In genomic region chr6:2658788-2659187, GRCh38 we compare ENCODE assay signal across 9 cellular contexts.
A peak's percentile ranks its signal among the peaks of the same experiment; 100 is the strongest.
DNase-seq lines count a peak whose midpoint lies in the region; ATAC-seq and TF ChIP-seq lines count a peak whose summit lies in the region.
"Had no signal": no experiment of that assay in that cellular context is flagged by ENCODE, and none has a peak within 500 bp of the region (broad histone marks: within the 10 kb centered on the region; RNA-seq: fewer than 3 reads in every experiment).

No MANE protein-coding gene starts in this region.

- H3K79me1 ChIP-seq in mesenchymal stem cell (replicated peaks; ENCODE audit: low read length, poor library complexity, severe bottlenecking) = no peaks in the 10 kb centered on the region

- peak; percentile 42 for DNase-seq in GM10266 (ENCODE audit: extremely low spot score)
- peak; percentile 31 for DNase-seq in choroid plexus epithelial cell (ENCODE audit: low read depth)
- DNase-seq in stimulated activated CD8-positive, alpha-beta memory T cell treated with anti-CD3 and anti-CD28 coated beads, Interleukin-4, amount 100 ng/mL, for 48 hours = no peak
- no peak for DNase-seq in omental fat pad (ENCODE audit: low spot score)
- DNase-seq in mesenchymal stem cell = no peak
- no peak for DNase-seq in stimulated activated naive CD4-positive, alpha-beta T cell treated with Interleukin-2 at 50 U/mL for 16 hours (lab: John Stamatoyannopoulos, UW)
- DNase-seq: DMS 273 treated with DMSO at 0.1 percent for 48 hours had no signal

- H4K8ac ChIP-seq in mesenchymal stem cell (ENCODE audit: low read length) = no peak overlapping the region

- H3K4me1 ChIP-seq in mesenchymal stem cell (ENCODE audit: control insufficient read depth, insufficient read depth, low read depth, low read length) = peaks cover 3% of the 10 kb centered on the region

- WGBS in mesenchymal stem cell = 85% methylated on average over 5 of the region's 5 CpGs

- no peak overlapping the region for H3K4me2 ChIP-seq in mesenchymal stem cell (ENCODE audit: low read length, poor library complexity, severe bottlenecking)

- H3K18ac ChIP-seq in mesenchymal stem cell (ENCODE audit: low read depth in 1 of 2, low read length in 2 of 2) = no peak overlapping the region

- no peaks in the 10 kb centered on the region for H3K36me3 ChIP-seq in mesenchymal stem cell (ENCODE audit: control insufficient read depth in 1 of 2, insufficient read depth in 2 of 2, low read depth in 1 of 2, low read length in 2 of 2)

- H3K9me3 ChIP-seq in mesenchymal stem cell (ENCODE audit: control insufficient read depth, low read length) = peaks cover 6% of the 10 kb centered on the region

- H2BK5ac ChIP-seq in mesenchymal stem cell (ENCODE audit: low read depth, low read length, poor library complexity, severe bottlenecking) = no peak overlapping the region

- no peak overlapping the region for H3K9ac ChIP-seq in mesenchymal stem cell (ENCODE audit: low read length)

- H3K27ac ChIP-seq in mesenchymal stem cell (ENCODE audit: low read length, poor library complexity, severe bottlenecking) = no peak overlapping the region

- ATAC-seq in GM21515 (IDR thresholded peaks at IDR 0.05; ENCODE audit: unreplicated experiment) (peak; percentile 78), HG03442 (IDR thresholded peaks at IDR 0.05; ENCODE audit: unreplicated experiment) (peak; percentile 82), omental fat pad (ENCODE audit: low FRiP score) (no peak)

- H3K27me3 ChIP-seq in mesenchymal stem cell (ENCODE audit: control insufficient read depth in 1 of 2, insufficient read depth in 1 of 2, low read length in 2 of 2) = no peaks in the 10 kb centered on the region

- no peak overlapping the region for H2BK12ac ChIP-seq in mesenchymal stem cell (ENCODE audit: low read length in 2 of 2)

- no peak overlapping the region for H3K23ac ChIP-seq in mesenchymal stem cell (ENCODE audit: low read length in 2 of 2)

- TF ChIP-seq CTCF in GM10266 (IDR thresholded peaks at IDR 0.05; ENCODE audit: control insufficient read depth, insufficient read depth, low read depth, missing control alignments) (no peak), choroid plexus epithelial cell (conservative IDR thresholded peaks at IDR 0.05; ENCODE audit: low read depth, low read length) (no peak), omental fat pad (IDR thresholded peaks at IDR 0.05) (no peak)

- no peak overlapping the region for H3K14ac ChIP-seq in mesenchymal stem cell (ENCODE audit: low read length in 2 of 2)

- no peak overlapping the region for H2AK5ac ChIP-seq in mesenchymal stem cell (ENCODE audit: low read length, severe bottlenecking)

- H3K4me3 ChIP-seq in choroid plexus epithelial cell (ENCODE audit: low read depth, low read length) (no peak overlapping the region), mesenchymal stem cell (ENCODE audit: insufficient read depth in 1 of 2, low read depth in 1 of 2, low read length in 2 of 2) (no peak overlapping the region)

- no peak overlapping the region for H2BK120ac ChIP-seq in mesenchymal stem cell (ENCODE audit: low read depth, low read length)

- H4K91ac ChIP-seq in mesenchymal stem cell (ENCODE audit: low read length) = no peak overlapping the region

- no peak overlapping the region for H3K4ac ChIP-seq in mesenchymal stem cell (ENCODE audit: low read depth in 1 of 2, low read length in 2 of 2)

- H2AFZ ChIP-seq in mesenchymal stem cell (ENCODE audit: low read depth, low read length) = no peak overlapping the region

- no peak overlapping the region for H2BK15ac ChIP-seq in mesenchymal stem cell (ENCODE audit: low read depth, poor library complexity, severe bottlenecking)

Comparison
In these comparisons a context has a peak if more than half of its experiments do, and no peak if none do; other contexts are left out.
1. DNase-seq: peak in GM10266 (single experiment) and choroid plexus epithelial cell (single experiment); none in stimulated activated CD8-positive, alpha-beta memory T cell treated with anti-CD3 and anti-CD28 coated beads, Interleukin-4, amount 100 ng/mL, for 48 hours (single experiment), omental fat pad (single experiment), mesenchymal stem cell (single experiment) and stimulated activated naive CD4-positive, alpha-beta T cell treated with Interleukin-2 at 50 U/mL for 16 hours (single experiment).